Comparison of ENCODE assay signal across 8 cellular contexts in genomic region chr22:38305481-38306448, GRCh38. TPM values are rescaled to one million over a fixed set of nuclear protein-coding genes. Genes with fewer than 3 reads are reported as not detected.
A peak's percentile ranks its signal among the peaks of the same experiment; 100 is the strongest.
DNase-seq lines count a peak whose midpoint lies in the region; ATAC-seq, FAIRE-seq and TF ChIP-seq lines count a peak whose summit lies in the region.

No MANE protein-coding gene starts in this region.

- peak overlapping the region; percentile 28; the same call in 1 of the 2 replicates for H3K9ac ChIP-seq in GM23248

- H3K79me2 ChIP-seq in GM23248 (ENCODE audit: insufficient read depth): peaks cover 100% of the 10 kb centered on the region

- peak in 2 of 4 donors; percentile 23 to 31 for ATAC-seq in heart left ventricle

- FAIRE-seq in small intestine (lab: Jason Lieb, UNC): no peak

- H3K9me3 ChIP-seq in GM23248 (ENCODE audit: low read depth): no peaks in the 10 kb centered on the region
- H3K9me3 ChIP-seq in heart left ventricle: no peaks in the 10 kb centered on the region
- no peaks in the 10 kb centered on the region for H3K9me3 ChIP-seq in small intestine (ENCODE audit: control insufficient read depth, low read depth)

- TF ChIP-seq POLR2A in heart left ventricle (IDR thresholded peaks at IDR 0.05): no peak

- H3K27me3 ChIP-seq in GM23248 (replicated peaks; ENCODE audit: insufficient read depth) (no peaks in the 10 kb centered on the region), heart left ventricle (no peaks in the 10 kb centered on the region), small intestine (ENCODE audit: control insufficient read depth in 2 of 2, insufficient read depth in 2 of 2, low read length in 2 of 2) (no peaks in the 10 kb centered on the region)

- H3K27ac ChIP-seq in GM23248 (peak overlapping the region; percentile 61), heart left ventricle (peak overlapping the region; percentile 18 to 100 (median 76)), small intestine (ENCODE audit: low read depth in 1 of 2, low read length in 1 of 2) (peak overlapping the region; percentile 24 to 80)

- peaks cover 31% of the 10 kb centered on the region for H3F3A ChIP-seq in GM23248 (ENCODE audit: insufficient read depth)

- peak; percentile 80 for DNase-seq in GM13976 (ENCODE audit: low spot score)
- peak; percentile 58 for DNase-seq in GM23248
- peak; percentile 53 for DNase-seq in NCI-H1092 (lab: John Stamatoyannopoulos, UW)
- peak; percentile 35 for DNase-seq in activated T-helper 9 cell treated with anti-CD3 and anti-CD28 coated beads, Interleukin-2, amount 50 U/mL, for 16 hours (ENCODE audit: low read depth)
- peak in 1 of 5 donors; percentile 47 for DNase-seq in heart left ventricle
- DNase-seq in small intestine: peak; percentile 31
- no peak for DNase-seq in NCI-H1436 treated with DMSO at 0.1 percent for 48 hours (lab: John Stamatoyannopoulos, UW)
- no peak for DNase-seq in cerebellar cortex (ENCODE audit: low spot score)

- H3K9me2 ChIP-seq in GM23248 (ENCODE audit: insufficient read depth): no peaks in the 10 kb centered on the region

- no peak overlapping the region for H3K4me3 ChIP-seq in GM23248
- peak overlapping the region in 3 of 12 donors; percentile 8 to 14 (median 11) for H3K4me3 ChIP-seq in heart left ventricle
- H3K4me3 ChIP-seq in small intestine (ENCODE audit: low read depth in 1 of 2, low read length in 2 of 2): no peak overlapping the region

- TF ChIP-seq CTCF in GM13976 (IDR thresholded peaks at IDR 0.05; ENCODE audit: borderline replicate concordance, control extremely low read depth, extremely low read depth, insufficient read depth, missing control alignments) (peak; percentile 28), heart left ventricle (IDR thresholded peaks at IDR 0.05) (no peak)

- intact Hi-C loops in heart left ventricle (cut with DNase I): loop anchor here in 3 of 10 donors (5.0 to 10.0 kb wide), 3 partner anchors 33 to 49 kb away; partner anchors contain the start of gene TMEM184B (in 2 of the 3)

- peaks cover 42% of the 10 kb centered on the region for H3K4me1 ChIP-seq in GM23248 (ENCODE audit: insufficient read depth)
- peaks cover 19 to 83% (median 74%) of the 10 kb centered on the region in 12 donors for H3K4me1 ChIP-seq in heart left ventricle
- peaks cover 0 to 7% of the 10 kb centered on the region in 2 donors for H3K4me1 ChIP-seq in small intestine (ENCODE audit: control insufficient read depth in 2 of 2, insufficient read depth in 1 of 2, low read depth in 1 of 2, low read length in 1 of 2)

- H3K36me3 ChIP-seq in GM23248 (ENCODE audit: low read depth): peaks cover 17% of the 10 kb centered on the region; the same call in 1 of the 2 replicates
- H3K36me3 ChIP-seq in heart left ventricle: peaks cover 0 to 63% (median 41%) of the 10 kb centered on the region in 9 donors
- H3K36me3 ChIP-seq in small intestine (ENCODE audit: control insufficient read depth in 2 of 2, insufficient read depth in 2 of 2, low read length in 2 of 2): peaks cover 0 to 2% of the 10 kb centered on the region in 2 donors

- H4K20me1 ChIP-seq in GM23248 (ENCODE audit: insufficient read depth): peaks cover 22% of the 10 kb centered on the region

- no peak overlapping the region for H2AFZ ChIP-seq in GM23248

- WGBS in GM23248 (ENCODE audit: low coverage in 1 of 2, low lambda C conversion rate in 2 of 2, missing lambda C conversion rate in 2 of 2), 2 experiments: 38 to 44% methylated on average over 16 of the region's 16 CpGs
- WGBS in heart left ventricle, 4 donors: 18 to 28% (median 24%) methylated on average over 16 of the region's 16 CpGs
- 15 to 21% (median 19%) methylated on average over 16 of the region's 16 CpGs for WGBS in small intestine, 3 donors

- in situ Hi-C loops in GM13976 (cut with MboI; ENCODE audit: low sequenced_read_pairs, unreplicated experiment) (no loop called here), GM23248 (cut with MboI) (no loop called here)

- H3K4me2 ChIP-seq in GM23248 (ENCODE audit: unreplicated experiment): peak overlapping the region; percentile 29

RNA-seq across cellular contexts. Expression of gene CSNK1E, which starts 11.5 kb away (rescaled TPM):
- total RNA-seq in GM23248 (2014; rRNA removed; shearing (Covaris generic)): 117 and 130 TPM in 2 replicates
- polyA plus RNA-seq in GM23248 (2016; fragmentation: Nextera tagmentation; extraction: Ambion mirVana) (46.9 and 48.1 TPM in 2 replicates), heart left ventricle (100 to 1,000 TPM in 1 of 2 donors, 10 to 100 TPM in 1; 64.8 to 125 TPM), small intestine (10 to 100 TPM; 19.0 to 71.8 (median 21.6) TPM)
- total RNA-seq in heart left ventricle: 100 to 1,000 TPM in 1 of 9 donors, 10 to 100 TPM in 8; 59.7 to 117 (median 72.6) TPM

RNA-seq across cellular contexts. Expression of gene TMEM184B, which starts 33.0 kb away (rescaled TPM):
- total RNA-seq in GM23248 (2014; rRNA removed; shearing (Covaris generic)): 73.2 and 91.0 TPM in 2 replicates
- polyA plus RNA-seq in GM23248 (2016; fragmentation: Nextera tagmentation; extraction: Ambion mirVana) (82.7 and 83.7 TPM in 2 replicates), heart left ventricle (10 to 100 TPM; 19.5 to 54.4 TPM), small intestine (10 to 100 TPM in 1 of 3 donors, 1 to 10 TPM in 2; 7.3 to 31.9 (median 8.7) TPM)
- total RNA-seq in heart left ventricle: 100 to 1,000 TPM in 1 of 9 donors, 10 to 100 TPM in 8; 37.6 to 103 (median 47.0) TPM

Comparison
In these comparisons a context has a peak if more than half of its experiments do, and no peak if none do; other contexts are left out.
1. DNase-seq: peak in GM13976 (single experiment), GM23248 (single experiment), NCI-H1092 (single experiment), activated T-helper 9 cell treated with anti-CD3 and anti-CD28 coated beads, Interleukin-2, amount 50 U/mL, for 16 hours (single experiment) and small intestine (single experiment); none in NCI-H1436 treated with DMSO at 0.1 percent for 48 hours (single experiment) and cerebellar cortex (single experiment).
2. Peak in every context shown above with its lines, with median percentiles within 50 percentile points of each other: H3K27ac ChIP-seq.